32 cellular contexts compared by ENCODE assay signal in the genomic region with DNA sequence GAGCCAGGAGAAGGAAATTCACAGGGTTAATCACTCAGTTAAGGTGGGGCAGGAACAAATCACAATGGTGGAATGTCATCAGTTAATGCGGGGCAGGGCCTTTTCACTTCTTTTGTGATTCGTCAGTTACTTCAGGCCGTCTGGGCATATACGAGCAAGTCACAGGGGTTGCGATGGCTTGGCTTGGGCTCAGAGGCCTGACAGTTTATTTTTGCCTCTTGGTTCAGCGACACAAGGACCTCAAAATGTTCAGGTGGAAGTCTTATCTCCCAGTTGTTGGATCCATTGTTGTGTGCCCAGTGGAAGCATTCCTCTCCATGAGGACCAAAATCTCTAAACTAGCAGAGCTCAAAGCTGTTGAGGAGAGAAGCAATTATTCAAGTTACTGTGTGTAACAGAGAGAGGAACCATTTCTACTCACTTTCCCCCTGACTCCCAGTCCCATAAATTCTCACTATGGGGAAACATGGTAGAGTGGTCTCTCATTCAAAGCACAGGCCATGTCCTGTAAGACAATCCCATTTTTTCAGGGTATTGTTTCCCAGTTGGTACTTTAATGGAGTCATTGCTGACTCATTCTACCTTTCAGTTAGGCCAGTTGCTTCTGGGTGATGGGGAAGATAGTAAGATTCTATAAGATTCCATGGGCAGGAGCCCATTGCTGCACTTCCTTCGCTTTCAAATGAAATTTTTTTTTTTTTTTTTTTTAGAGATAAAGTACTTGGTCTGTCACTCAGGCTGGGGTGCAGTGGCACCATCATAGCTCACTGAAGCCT. TPM values are rescaled to one million over a fixed set of nuclear protein-coding genes. Genes with fewer than 3 reads are reported as not detected.
DNase-seq lines count a peak whose midpoint lies in the region; ATAC-seq, FAIRE-seq and TF ChIP-seq lines count a peak whose summit lies in the region.
"Had no signal": no experiment of that assay in that cellular context is flagged by ENCODE, and none has a peak within 500 bp of the region (broad histone marks: within the 10 kb centered on the region; RNA-seq: fewer than 3 reads in every experiment).

No MANE protein-coding gene starts in this region.

- H3K9me1 ChIP-seq in K562 (ENCODE audit: control insufficient read depth, insufficient read depth, low read length) = no peaks in the 10 kb centered on the region

- WGBS in K562 (ENCODE audit: insufficient coverage, low coverage, missing lambda C conversion rate) = 71% methylated on average over 6 of the region's 7 CpGs
- 86 to 92% methylated on average over 7 of the region's 7 CpGs for WGBS in aorta, 2 donors

- no peak overlapping the region for H3K9ac ChIP-seq in K562 (ENCODE audit: insufficient read depth in 1 of 2, low read depth in 2 of 2, low read length in 2 of 2)

- in situ Hi-C loops in K562 (cut with MboI) = no loop called here

- CTCF ChIA-PET in K562 (lab: Yijun Ruan, JAX; ENCODE audit: low intra/inter-chr PET ratio) = no interaction called here

- no peaks in the 10 kb centered on the region for H3K79me2 ChIP-seq in K562 (ENCODE audit: control insufficient read depth, insufficient read depth, low read length)

- no peak for TF ChIP-seq EP300 in K562 (IDR thresholded peaks at IDR 0.05; ENCODE audit: low read length)

- no peak for DNase-seq in Right ventricle myocardium superior
- DNase-seq in left cardiac atrium = no peak
- no peak for DNase-seq in K562 (ENCODE audit: extremely low read depth in 1 of 4, low spot score in 3 of 4)
- no peak for DNase-seq in left ventricle myocardium superior
- DNase-seq in superior temporal gyrus (ENCODE audit: extremely low spot score) = peak; percentile 2
- DNase-seq in effector memory CD4-positive, alpha-beta T cell = no peak
- no peak for DNase-seq in aorta
- DNase-seq in stimulated activated CD4-positive, alpha-beta T cell treated with anti-CD3 and anti-CD28 coated beads, Interleukin-2, amount 100 ng/mL, for 48 hours = no peak
- DNase-seq: activated CD4-positive, alpha-beta memory T cell treated with anti-CD3 and anti-CD28 coated beads for 36 hours; activated CD4-positive, CD25-positive, alpha-beta regulatory T cell; activated CD8-positive, alpha-beta memory T cell treated with anti-CD3 and anti-CD28 coated beads, Interleukin-2, amount 50 U/mL, for 48 hours; activated naive CD4-positive, alpha-beta T cell treated with anti-CD3 and anti-CD28 coated beads, Interleukin-2, amount 50 U/mL, for 16 hours; anterior cingulate cortex; caudate nucleus; cortex of kidney; DMS153; H7; KBM-7; mammary epithelial cell; NCI-H2029 treated with DMSO at 0.1 percent for 48 hours; NCI-H2227 treated with DMSO at 0.1 percent for 48 hours; NCI-H69; Peyer's patch; sigmoid colon; stimulated activated naive CD4-positive, alpha-beta T cell treated with Interleukin-2 at 50 U/mL for 16 hours; T-cell; thyroid gland had no signal

- H3K9me3 ChIP-seq in K562 (replicated peaks; ENCODE audit: control insufficient read depth, insufficient read depth, low read depth, low read length) = no peaks in the 10 kb centered on the region
- H3K9me3 ChIP-seq in effector memory CD4-positive, alpha-beta T cell (ENCODE audit: control insufficient read depth, low read length) = no peaks in the 10 kb centered on the region
- H3K9me3 ChIP-seq in aorta (ENCODE audit: control insufficient read depth, low read length) = no peaks in the 10 kb centered on the region
- H3K9me3 ChIP-seq: Peyer's patch, sigmoid colon, thyroid gland, vagina had no signal

- intact Hi-C loops in Right ventricle myocardium superior (cut with DNase I) = no loop called here
- intact Hi-C loops in left cardiac atrium (cut with DNase I) = no loop called here
- intact Hi-C loops in K562 (cut with micrococcal nuclease) = no loop called here
- intact Hi-C loops in left ventricle myocardium superior (cut with micrococcal nuclease) = no loop called here
- intact Hi-C loops in aorta (cut with DNase I) = no loop called here

- BruUV-seq in K562 (replicated peaks; lab: Mats Ljungman, UMichigan) = no TSS peak

- no peak overlapping the region for H3K4me3 ChIP-seq in K562
- no peak overlapping the region for H3K4me3 ChIP-seq in effector memory CD4-positive, alpha-beta T cell (ENCODE audit: insufficient read depth, low read depth, low read length, poor library complexity, severe bottlenecking)
- no peak overlapping the region for H3K4me3 ChIP-seq in aorta (ENCODE audit: low read length in 2 of 2)
- H3K4me3 ChIP-seq: Peyer's patch, sigmoid colon, thyroid gland, vagina had no signal

- peaks cover 6% of the 10 kb centered on the region; the same call in 2 of the 3 replicates for H3K36me3 ChIP-seq in K562 (ENCODE audit: control insufficient read depth, insufficient read depth, low read length)
- no peaks in the 10 kb centered on the region for H3K36me3 ChIP-seq in effector memory CD4-positive, alpha-beta T cell (ENCODE audit: control insufficient read depth, insufficient read depth, low read length)
- H3K36me3 ChIP-seq in aorta (ENCODE audit: control insufficient read depth in 1 of 2, insufficient read depth in 2 of 2, low read length in 1 of 2) = peaks cover 0 to 5% of the 10 kb centered on the region in 2 donors
- H3K36me3 ChIP-seq: thyroid gland, vagina had no signal

- POLR2A ChIA-PET in K562 (lab: Yijun Ruan, JAX) = interaction anchor here (1.1 kb wide), 1 partner anchor 11 kb away, joined by 4 read pairs; no protein-coding TSS in a partner anchor

- 0 out of 3 replicates have a peak overlapping the region, but pooled peaks have one; percentile 2 for H3K27ac ChIP-seq in K562 (ENCODE audit: extremely low read depth, low read depth, low read length)
- no peak overlapping the region for H3K27ac ChIP-seq in effector memory CD4-positive, alpha-beta T cell (ENCODE audit: insufficient read depth, low read length, poor library complexity, severe bottlenecking)
- no peak overlapping the region for H3K27ac ChIP-seq in aorta (ENCODE audit: low read depth in 1 of 2, low read length in 2 of 2)
- H3K27ac ChIP-seq: Peyer's patch, sigmoid colon, thyroid gland, vagina had no signal

- ATAC-seq in Right ventricle myocardium superior (ENCODE audit: poor library complexity) = peak; percentile 41
- no peak for ATAC-seq in left cardiac atrium
- ATAC-seq in K562 = no peak
- ATAC-seq in left ventricle myocardium superior = peak; percentile 76
- no peak for ATAC-seq in aorta (ENCODE audit: low FRiP score)
- ATAC-seq: T-cell had no signal

- H3K4me1 ChIP-seq in K562 (replicated peaks in 1 of 2; ENCODE audit: control insufficient read depth in 2 of 2, insufficient read depth in 2 of 2, low read length in 2 of 2) (no peaks in the 10 kb centered on the region; a peak in 1 of 5 replicates), aorta (ENCODE audit: control insufficient read depth in 1 of 2, insufficient read depth in 2 of 2, low read length in 2 of 2) (no peaks in the 10 kb centered on the region)
- no peaks in the 10 kb centered on the region for H3K4me1 ChIP-seq in effector memory CD4-positive, alpha-beta T cell (ENCODE audit: control insufficient read depth, insufficient read depth, low read length, poor library complexity, severe bottlenecking)
- H3K4me1 ChIP-seq: Peyer's patch, sigmoid colon, thyroid gland had no signal

- H4K20me1 ChIP-seq in K562 (replicated peaks; ENCODE audit: control insufficient read depth, insufficient read depth, low read length) = no peaks in the 10 kb centered on the region

- no peak overlapping the region for H3K4me2 ChIP-seq in K562 (ENCODE audit: insufficient read depth, low read length)

- no peak for FAIRE-seq in K562 (lab: Jason Lieb, UNC)
- FAIRE-seq: endometrium had no signal

- no peak for TF ChIP-seq RAD21 in K562 (CRISPR knock-in tag; conservative IDR thresholded peaks at IDR 0.05 in 1 of 2, IDR thresholded peaks at IDR 0.05 in 1 of 2)

- TF ChIP-seq POLR2A in K562 (conservative IDR thresholded peaks at IDR 0.05) = no peak

- no peak for TF ChIP-seq CTCF in K562 (IDR thresholded peaks at IDR 0.05 in 2 of 3, conservative IDR thresholded peaks at IDR 0.05 in 1 of 3; ENCODE audit: insufficient read depth in 2 of 3, low read depth in 1 of 3, low read length in 3 of 3)

- H2AFZ ChIP-seq in K562 (ENCODE audit: low read depth, low read length) = no peak overlapping the region

- H3K27me3 ChIP-seq in K562 (ENCODE audit: control insufficient read depth in 2 of 2, insufficient read depth in 2 of 2, low read length in 2 of 2) (no peaks in the 10 kb centered on the region), aorta (ENCODE audit: control insufficient read depth in 1 of 2, insufficient read depth in 2 of 2, low read length in 1 of 2) (no peaks in the 10 kb centered on the region)
- no peaks in the 10 kb centered on the region for H3K27me3 ChIP-seq in effector memory CD4-positive, alpha-beta T cell (replicated peaks; ENCODE audit: control insufficient read depth, insufficient read depth, low read length, poor library complexity, severe bottlenecking)
- H3K27me3 ChIP-seq: Peyer's patch, sigmoid colon, thyroid gland, vagina had no signal

RNA-seq across cellular contexts. Expression of gene COX7A1, which starts 8.8 kb away (rescaled TPM):
- total RNA-seq in Right ventricle myocardium superior = 3,311 TPM
- total RNA-seq in left cardiac atrium = 1,000 to 10,000 TPM; 1,384 to 1,769 TPM
- not detected in 2 replicates for total RNA-seq in K562 (2011; cell fraction: chromatin; rRNA removed; ENCODE audit: low replicate concordance)
- total RNA-seq in K562 (2011; cell fraction: nucleolus; rRNA removed) = not detected in 2 replicates
- total RNA-seq in K562 (2011; cell fraction: nucleoplasm; rRNA removed) = not detected in 2 replicates
- not detected in 2 replicates for total RNA-seq in K562 (2014; rRNA removed)
- total RNA-seq in K562 (2014; rRNA removed; fragmentation: Illumina TruSeq; extraction: Trizol) = not detected in 2 replicates
- total RNA-seq in K562 (2015; rRNA removed; fragmentation: Illumina TruSeq; extraction: Trizol) = not detected in 2 replicates
- not detected in 2 replicates for total RNA-seq in K562 (2021)
- polyA plus RNA-seq in K562 (2011; rRNA removed) = not detected in 2 replicates
- not detected in 2 replicates for polyA plus RNA-seq in K562 (2011; cell fraction: cytosol; rRNA removed)
- polyA plus RNA-seq in K562 (2011; cell fraction: nucleus; rRNA removed) = not detected in 2 replicates
- polyA plus RNA-seq in K562 (2012) = not detected in 2 replicates
- not detected in 2 replicates for polyA plus RNA-seq in K562 (2014; fragmentation: Illumina TruSeq; extraction: Trizol)
- polyA plus RNA-seq in K562 (2014; fragmentation: Nextera tagmentation; extraction: Ambion mirVana) = under 1 TPM in 1 of 2 experiments, not detected in 1; 0.08 TPM
- not detected in 2 replicates for polyA plus RNA-seq in K562 (2014; rRNA removed)
- polyA minus RNA-seq in K562 (2011; rRNA and poly(A)+ RNA removed) = not detected in 2 replicates
- polyA minus RNA-seq in K562 (2011; cell fraction: cytosol; rRNA and poly(A)+ RNA removed) = not detected in 2 replicates
- not detected in 2 replicates for polyA minus RNA-seq in K562 (2011; cell fraction: nucleus; rRNA and poly(A)+ RNA removed)
- 3,262 TPM for total RNA-seq in left ventricle myocardium superior
- total RNA-seq in aorta = 100 to 1,000 TPM; 127 to 172 TPM
- polyA plus RNA-seq in aorta = 100 to 1,000 TPM; 191 to 244 TPM
- total RNA-seq: activated CD4-positive, alpha-beta memory T cell treated with anti-CD3 and anti-CD28 coated beads for 36 hours; H7; MCF 10A; SK-MEL-5; T-cell had no signal
- polyA plus RNA-seq: mammary epithelial cell had no signal

RNA-seq across cellular contexts. Expression of gene CAPNS1, which starts 21.1 kb away (rescaled TPM):
- 781 TPM for total RNA-seq in Right ventricle myocardium superior
- total RNA-seq in left cardiac atrium = 100 to 1,000 TPM; 614 TPM
- total RNA-seq in K562 (2011; cell fraction: chromatin; rRNA removed; ENCODE audit: low replicate concordance) = 75.9 and 160 TPM in 2 replicates
- total RNA-seq in K562 (2011; cell fraction: nucleolus; rRNA removed) = 99.5 and 114 TPM in 2 replicates
- 111 and 114 TPM in 2 replicates for total RNA-seq in K562 (2011; cell fraction: nucleoplasm; rRNA removed)
- 171 and 230 TPM in 2 replicates for total RNA-seq in K562 (2014; rRNA removed)
- 173 and 179 TPM in 2 replicates for total RNA-seq in K562 (2014; rRNA removed; fragmentation: Illumina TruSeq; extraction: Trizol)
- 307 and 310 TPM in 2 replicates for total RNA-seq in K562 (2015; rRNA removed; fragmentation: Illumina TruSeq; extraction: Trizol)
- total RNA-seq in K562 (2021) = 400 and 436 TPM in 2 replicates
- polyA plus RNA-seq in K562 (2011; rRNA removed) = 363 and 480 TPM in 2 replicates
- polyA plus RNA-seq in K562 (2011; cell fraction: cytosol; rRNA removed) = 251 and 533 TPM in 2 replicates
- polyA plus RNA-seq in K562 (2011; cell fraction: nucleus; rRNA removed) = 166 and 183 TPM in 2 replicates
- 488 and 560 TPM in 2 replicates for polyA plus RNA-seq in K562 (2012)
- 576 and 589 TPM in 2 replicates for polyA plus RNA-seq in K562 (2014; fragmentation: Illumina TruSeq; extraction: Trizol)
- polyA plus RNA-seq in K562 (2014; fragmentation: Nextera tagmentation; extraction: Ambion mirVana) = 100 to 1,000 TPM in 1 of 2 experiments, 10 to 100 TPM in 1; 77.9 to 115 TPM
- polyA plus RNA-seq in K562 (2014; rRNA removed) = 244 and 258 TPM in 2 replicates
- 362 and 383 TPM in 2 replicates for polyA minus RNA-seq in K562 (2011; rRNA and poly(A)+ RNA removed)
- polyA minus RNA-seq in K562 (2011; cell fraction: cytosol; rRNA and poly(A)+ RNA removed) = 263 and 311 TPM in 2 replicates
- polyA minus RNA-seq in K562 (2011; cell fraction: nucleus; rRNA and poly(A)+ RNA removed) = 26.4 and 46.1 TPM in 2 replicates
- total RNA-seq in left ventricle myocardium superior = 838 TPM
- 100 to 1,000 TPM; 521 to 538 TPM for total RNA-seq in aorta
- 100 to 1,000 TPM; 488 to 543 TPM for polyA plus RNA-seq in aorta

RNA-seq across cellular contexts. Expression of gene TBCB, which starts 45.7 kb away (rescaled TPM):
- total RNA-seq in Right ventricle myocardium superior (95.8 TPM), left cardiac atrium (10 to 100 TPM; 81.2 to 85.0 TPM), K562 (2014; rRNA removed) (99.0 and 115 TPM in 2 replicates), K562 (2014; rRNA removed; fragmentation: Illumina TruSeq; extraction: Trizol) (38.2 and 47.7 TPM in 2 replicates), K562 (2015; rRNA removed; fragmentation: Illumina TruSeq; extraction: Trizol) (57.2 and 58.9 TPM in 2 replicates), K562 (2021) (71.0 and 79.5 TPM in 2 replicates), left ventricle myocardium superior (93.7 TPM), aorta (100 to 1,000 TPM; 121 to 123 TPM)
- 14.8 and 29.2 TPM in 2 replicates for total RNA-seq in K562 (2011; cell fraction: chromatin; rRNA removed; ENCODE audit: low replicate concordance)
- total RNA-seq in K562 (2011; cell fraction: nucleolus; rRNA removed) = 22.8 and 26.1 TPM in 2 replicates
- 20.6 and 22.5 TPM in 2 replicates for total RNA-seq in K562 (2011; cell fraction: nucleoplasm; rRNA removed)
- polyA plus RNA-seq in K562 (2011; rRNA removed) (48.6 and 62.4 TPM in 2 replicates), K562 (2014; fragmentation: Illumina TruSeq; extraction: Trizol) (57.8 and 66.5 TPM in 2 replicates), K562 (2014; fragmentation: Nextera tagmentation; extraction: Ambion mirVana) (1 to 10 TPM; 3.5 to 5.3 TPM), K562 (2014; rRNA removed) (109 TPM in 2 replicates), aorta (100 to 1,000 TPM; 131 to 220 TPM)
- polyA plus RNA-seq in K562 (2011; cell fraction: cytosol; rRNA removed) = 85.7 and 124 TPM in 2 replicates
- polyA plus RNA-seq in K562 (2011; cell fraction: nucleus; rRNA removed) = 36.5 and 40.8 TPM in 2 replicates
- 79.3 and 106 TPM in 2 replicates for polyA plus RNA-seq in K562 (2012)
- polyA minus RNA-seq in K562 (2011; rRNA and poly(A)+ RNA removed) = 30.6 and 46.9 TPM in 2 replicates
- polyA minus RNA-seq in K562 (2011; cell fraction: cytosol; rRNA and poly(A)+ RNA removed) = 25.7 and 30.2 TPM in 2 replicates
- polyA minus RNA-seq in K562 (2011; cell fraction: nucleus; rRNA and poly(A)+ RNA removed) = 5.1 and 10.3 TPM in 2 replicates

RNA-seq across cellular contexts. Expression of gene POLR2I, which starts 46.3 kb away (rescaled TPM):
- total RNA-seq in Right ventricle myocardium superior (145 TPM), left cardiac atrium (100 to 1,000 TPM in 1 of 2 donors, 10 to 100 TPM in 1; 92.6 to 104 TPM), K562 (2014; rRNA removed) (283 and 291 TPM in 2 replicates), K562 (2014; rRNA removed; fragmentation: Illumina TruSeq; extraction: Trizol) (34.3 and 51.0 TPM in 2 replicates), K562 (2015; rRNA removed; fragmentation: Illumina TruSeq; extraction: Trizol) (109 and 112 TPM in 2 replicates), K562 (2021) (123 and 126 TPM in 2 replicates), left ventricle myocardium superior (157 TPM), aorta (10 to 100 TPM; 33.7 to 48.1 TPM)
- total RNA-seq in K562 (2011; cell fraction: chromatin; rRNA removed; ENCODE audit: low replicate concordance) = 11.1 and 40.1 TPM in 2 replicates
- 41.2 and 47.8 TPM in 2 replicates for total RNA-seq in K562 (2011; cell fraction: nucleolus; rRNA removed)
- 34.6 and 37.2 TPM in 2 replicates for total RNA-seq in K562 (2011; cell fraction: nucleoplasm; rRNA removed)
- polyA plus RNA-seq in K562 (2011; rRNA removed) (28.0 and 31.0 TPM in 2 replicates), K562 (2014; fragmentation: Illumina TruSeq; extraction: Trizol) (71.8 and 112 TPM in 2 replicates), K562 (2014; fragmentation: Nextera tagmentation; extraction: Ambion mirVana) (100 to 1,000 TPM; 197 to 235 TPM), K562 (2014; rRNA removed) (141 and 179 TPM in 2 replicates), aorta (10 to 100 TPM; 56.7 to 96.0 TPM)
- 67.3 and 164 TPM in 2 replicates for polyA plus RNA-seq in K562 (2011; cell fraction: cytosol; rRNA removed)
- polyA plus RNA-seq in K562 (2011; cell fraction: nucleus; rRNA removed) = 57.9 and 81.5 TPM in 2 replicates
- 216 and 265 TPM in 2 replicates for polyA plus RNA-seq in K562 (2012)
- polyA minus RNA-seq in K562 (2011; rRNA and poly(A)+ RNA removed) = 47.1 and 114 TPM in 2 replicates
- 109 and 165 TPM in 2 replicates for polyA minus RNA-seq in K562 (2011; cell fraction: cytosol; rRNA and poly(A)+ RNA removed)
- polyA minus RNA-seq in K562 (2011; cell fraction: nucleus; rRNA and poly(A)+ RNA removed) = 28.4 and 32.3 TPM in 2 replicates

RNA-seq across cellular contexts. Expression of gene OVOL3, which starts 50.1 kb away (rescaled TPM):
- total RNA-seq in Right ventricle myocardium superior = not detected
- not detected for total RNA-seq in left cardiac atrium
- not detected in 2 replicates for total RNA-seq in K562 (2011; cell fraction: chromatin; rRNA removed; ENCODE audit: low replicate concordance)
- total RNA-seq in K562 (2011; cell fraction: nucleolus; rRNA removed) = 0.67 TPM in 1 of 2 replicates, not detected in the other
- not detected in 2 replicates for total RNA-seq in K562 (2011; cell fraction: nucleoplasm; rRNA removed)
- not detected in 2 replicates for total RNA-seq in K562 (2014; rRNA removed)
- total RNA-seq in K562 (2014; rRNA removed; fragmentation: Illumina TruSeq; extraction: Trizol) = not detected in 2 replicates
- not detected in 2 replicates for total RNA-seq in K562 (2015; rRNA removed; fragmentation: Illumina TruSeq; extraction: Trizol)
- not detected in 2 replicates for total RNA-seq in K562 (2021)
- not detected in 2 replicates for polyA plus RNA-seq in K562 (2011; rRNA removed)
- polyA plus RNA-seq in K562 (2011; cell fraction: cytosol; rRNA removed) = not detected in 2 replicates
- 0.23 TPM in 1 of 2 replicates, not detected in the other for polyA plus RNA-seq in K562 (2011; cell fraction: nucleus; rRNA removed)
- polyA plus RNA-seq in K562 (2012) = 0.17 TPM in 1 of 2 replicates, not detected in the other
- polyA plus RNA-seq in K562 (2014; fragmentation: Illumina TruSeq; extraction: Trizol) = not detected in 2 replicates
- not detected for polyA plus RNA-seq in K562 (2014; fragmentation: Nextera tagmentation; extraction: Ambion mirVana)
- polyA plus RNA-seq in K562 (2014; rRNA removed) = not detected in 2 replicates
- polyA minus RNA-seq in K562 (2011; rRNA and poly(A)+ RNA removed) = not detected in 2 replicates
- not detected in 2 replicates for polyA minus RNA-seq in K562 (2011; cell fraction: cytosol; rRNA and poly(A)+ RNA removed)
- not detected in 2 replicates for polyA minus RNA-seq in K562 (2011; cell fraction: nucleus; rRNA and poly(A)+ RNA removed)
- total RNA-seq in left ventricle myocardium superior = not detected
- total RNA-seq in aorta = not detected
- not detected for polyA plus RNA-seq in aorta
- total RNA-seq: activated CD4-positive, alpha-beta memory T cell treated with anti-CD3 and anti-CD28 coated beads for 36 hours; H7; mammary epithelial cell; MCF 10A; Peyer's patch; sigmoid colon; SK-MEL-5; T-cell; thyroid gland; vagina had no signal
- polyA plus RNA-seq: BJ, mammary epithelial cell, sigmoid colon had no signal

Comparison
In these comparisons a context has a peak if more than half of its experiments do, and no peak if none do; other contexts are left out.
1. ATAC-seq: peak in Right ventricle myocardium superior (single experiment) and left ventricle myocardium superior (single experiment); none in left cardiac atrium (0 of 2), K562 (single experiment) and aorta (single experiment).
2. RNA of gene COX7A1, which starts 8.8 kb away (total RNA-seq): 3,311 TPM in Right ventricle myocardium superior (single experiment), 3,262 TPM in left ventricle myocardium superior (single experiment), 1,384 to 1,769 TPM in left cardiac atrium and 127 to 172 TPM in aorta; not detected in K562; every median in the first group is over 100 times any median in the second.